ENCODE assay signal across 8 cellular contexts in genomic region chr1:205591522-205592351, GRCh38. TPM values are rescaled to one million over a fixed set of nuclear protein-coding genes. Genes with fewer than 3 reads are reported as not detected.
DNase-seq lines count a peak whose midpoint lies in the region; ATAC-seq and TF ChIP-seq lines count a peak whose summit lies in the region.

No MANE protein-coding gene starts in this region.

- H3K4me1 ChIP-seq in OCI-LY1 (ENCODE audit: insufficient read depth, low read length, severe bottlenecking) = peaks cover 56% of the 10 kb centered on the region

- no peaks in the 10 kb centered on the region for H3K27me3 ChIP-seq in OCI-LY1 (ENCODE audit: insufficient read depth, low read length)

- peak overlapping the region; percentile 66 for H3K9ac ChIP-seq in OCI-LY1 (ENCODE audit: low read length)

- H2AFZ ChIP-seq in OCI-LY1 (ENCODE audit: low read length) = no peak overlapping the region

- peak overlapping the region; percentile 61 for H3K4me3 ChIP-seq in OCI-LY1 (ENCODE audit: low read depth, low read length, poor library complexity, severe bottlenecking)

- no peaks in the 10 kb centered on the region for H3K9me2 ChIP-seq in OCI-LY1 (ENCODE audit: low read depth, low read length)

- no peaks in the 10 kb centered on the region for H3K79me2 ChIP-seq in OCI-LY1 (ENCODE audit: insufficient read depth, low read length)

- peak; percentile 46 for ATAC-seq in GM21447 (IDR thresholded peaks at IDR 0.05; ENCODE audit: unreplicated experiment)

- peak overlapping the region; percentile 98 for H3K27ac ChIP-seq in OCI-LY1 (ENCODE audit: low read depth, low read length, poor library complexity, severe bottlenecking)
- peak overlapping the region; percentile 75 for H3K27ac ChIP-seq in epithelial cell of prostate

- peaks cover 7% of the 10 kb centered on the region for H3F3A ChIP-seq in OCI-LY1 (ENCODE audit: insufficient read depth, low read length)

- H3K9me3 ChIP-seq in OCI-LY1 (ENCODE audit: low read length) = no peaks in the 10 kb centered on the region

- peak overlapping the region; percentile 82 for H3K4me2 ChIP-seq in OCI-LY1 (ENCODE audit: low read length)

- H4K20me1 ChIP-seq in OCI-LY1 (ENCODE audit: insufficient read depth, low read length) = no peaks in the 10 kb centered on the region

- no peaks in the 10 kb centered on the region for H3K36me3 ChIP-seq in OCI-LY1 (ENCODE audit: insufficient read depth, low read length)

- in situ Hi-C loops in Caki2 (cut with HindIII; ENCODE audit: low pct_unique_long_range_greater_than_20kb, low sequenced_read_pairs) = no loop called here

- peak; percentile 96 for TF ChIP-seq CTCF in OCI-LY1 (IDR thresholded peaks at IDR 0.05; ENCODE audit: low read length)

- DNase-seq in Caki2 (ENCODE audit: low read depth) = peak; percentile 89
- peak; percentile 63 for DNase-seq in HuH-7.5 (ENCODE audit: low spot score)
- peak; percentile 91 for DNase-seq in activated T-cell treated with anti-CD3 and anti-CD28 coated beads for 1 hour (ENCODE audit: low read depth)
- DNase-seq in epithelial cell of prostate (ENCODE audit: low read depth, low spot score) = peak; percentile 96
- DNase-seq in mucosa of gallbladder (ENCODE audit: low spot score) = peak; percentile 92
- DNase-seq in stimulated activated CD8-positive, alpha-beta memory T cell treated with anti-CD3 and anti-CD28 coated beads, Interleukin-4, amount 100 ng/mL, for 24 hours (ENCODE audit: low read depth) = peak; percentile 83

RNA-seq across cellular contexts. Expression of gene ELK4, which starts 40.1 kb away (rescaled TPM):
- total RNA-seq in Caki2 (2014; rRNA removed; shearing (Covaris generic); ENCODE audit: low replicate concordance) = 6.2 and 16.1 TPM in 2 replicates
- total RNA-seq in mucosa of gallbladder = 74.8 TPM

Comparison
In these comparisons a context has a peak if more than half of its experiments do, and no peak if none do; other contexts are left out.
1. Peak in every context shown above with its lines: DNase-seq, ATAC-seq, H3K4me3 ChIP-seq and H3K27ac ChIP-seq.